Comparison of ENCODE assay signal across 1 cellular context in genomic region chr2:213237251-213237650, GRCh38.
TF ChIP-seq lines count a peak whose summit lies in the region.

No MANE protein-coding gene starts in this region.

TF ChIP-seq in HCT116, 20 proteins besides CTCF, POLR2A, EP300 and RAD21:
- no peak for TF ChIP-seq EZH2phosphoT487 (IDR thresholded peaks at IDR 0.05; ENCODE audit: borderline replicate concordance)
- no peak for TF ChIP-seq REST (IDR thresholded peaks at IDR 0.05; ENCODE audit: low read depth)
- no peak for TF ChIP-seq ELF1 (IDR thresholded peaks at IDR 0.05; ENCODE audit: borderline replicate concordance, low read depth)
- no peak for TF ChIP-seq MAX (IDR thresholded peaks at IDR 0.05)
- TF ChIP-seq ATF3 (IDR thresholded peaks at IDR 0.05), result no peak
- no peak for TF ChIP-seq FOSL1 (IDR thresholded peaks at IDR 0.05; ENCODE audit: low read depth)
- TF ChIP-seq POLR2AphosphoS5 (IDR thresholded peaks at IDR 0.05; ENCODE audit: low read depth, low read length), result no peak
- TF ChIP-seq JUND (IDR thresholded peaks at IDR 0.05), result no peak
- no peak for TF ChIP-seq EGR1 (IDR thresholded peaks at IDR 0.05; ENCODE audit: low read depth)
- no peak for TF ChIP-seq SP1 (IDR thresholded peaks at IDR 0.05; ENCODE audit: low read depth)
- no peak for TF ChIP-seq YY1 (IDR thresholded peaks at IDR 0.05; ENCODE audit: extremely low read depth, insufficient replicate concordance, low read depth, low read length)
- no peak for TF ChIP-seq CEBPB (IDR thresholded peaks at IDR 0.05; ENCODE audit: low read depth)
- TF ChIP-seq CBX3 (IDR thresholded peaks at IDR 0.05; ENCODE audit: low read depth), result no peak
- no peak for TF ChIP-seq ZNF274 (IDR thresholded peaks at IDR 0.05; ENCODE audit: low read depth, low read length)
- no peak for TF ChIP-seq ZBTB33 (IDR thresholded peaks at IDR 0.05; ENCODE audit: extremely low read depth, insufficient replicate concordance, low read length)
